Comparison of ENCODE assay signal across 22 cellular contexts in genomic region chr6:143619844-143620243, GRCh38.
"Had no signal": no experiment of that assay in that cellular context is flagged by ENCODE, and none has a peak within 500 bp of the region (broad histone marks: within the 10 kb centered on the region; RNA-seq: fewer than 3 reads in every experiment).

No MANE protein-coding gene starts in this region.

- H3K9me3 ChIP-seq: colonic mucosa, pancreas, psoas muscle, testis, tibial nerve had no signal

- FAIRE-seq: pancreas had no signal

- ATAC-seq: foreskin keratinocyte; left lobe of liver; natural killer cell; pancreas; psoas muscle; sciatic nerve; stimulated activated naive CD8-positive, alpha-beta T cell treated with anti-CD3 and anti-CD28 coated beads, Interleukin-15, amount 100 ng/mL, for 72 hours had no signal

- H3K4me1 ChIP-seq: colonic mucosa, pancreas, psoas muscle had no signal

- H3K36me3 ChIP-seq: colonic mucosa, neural progenitor cell, pancreas, tibial nerve had no signal

- DNase-seq: cerebellar nuclear complex; colonic mucosa; dermis blood vessel endothelial cell; erythroblast; head of caudate nucleus; hippocampal formation; islet precursor cell; natural killer cell; nucleus accumbens; pancreas; psoas muscle; retina; stimulated activated CD4-positive, alpha-beta T cell treated with anti-CD3 and anti-CD28 coated beads, Interleukin-2, amount 100 ng/mL, for 24 hours; stimulated activated CD4-positive, alpha-beta T cell treated with anti-CD3 and anti-CD28 coated beads, Interleukin-4, amount 100 ng/mL, for 4 hours; stimulated activated naive B cell treated with anti-CD40 and anti-IgM and Interleukin-4, amounts not matched to agents 10 μg/mL and 1 μg/mL and 100 μg/mL, for 72 hours; stimulated activated naive CD8-positive, alpha-beta T cell treated with anti-CD3 and anti-CD28 coated beads, Interleukin-15, amount 100 ng/mL, for 72 hours; testis had no signal

- H3K27me3 ChIP-seq: colonic mucosa, foreskin keratinocyte, neural progenitor cell, pancreas, testis, tibial nerve had no signal

- H3K9ac ChIP-seq: neural progenitor cell had no signal

- H3K4me3 ChIP-seq: colonic mucosa, neural progenitor cell, pancreas, psoas muscle, testis, tibial nerve had no signal

- H2AFZ ChIP-seq: neural progenitor cell had no signal

- H3K27ac ChIP-seq: colonic mucosa, foreskin keratinocyte, neural progenitor cell, pancreas, psoas muscle, testis, tibial nerve had no signal

- H3K4me2 ChIP-seq: neural progenitor cell had no signal
